In genomic region chr6:1515280-1515679, GRCh38 we compare ENCODE assay signal across 23 cellular contexts.
DNase-seq lines count a peak whose midpoint lies in the region; ATAC-seq, FAIRE-seq and TF ChIP-seq lines count a peak whose summit lies in the region.
"Had no signal": no experiment of that assay in that cellular context is flagged by ENCODE, and none has a peak within 500 bp of the region (broad histone marks: within the 10 kb centered on the region; RNA-seq: fewer than 3 reads in every experiment).

No MANE protein-coding gene starts in this region.

- ATAC-seq in sciatic nerve = no peak

- H3K4me3 ChIP-seq in LNCaP clone FGC (ENCODE audit: low read depth, low read length) = no peak overlapping the region
- H3K4me3 ChIP-seq: BLaER1, HAP-1, SK-N-MC had no signal

- TF ChIP-seq POLR2A in GM12892 (IDR thresholded peaks at IDR 0.05; ENCODE audit: low read depth, low read length) = no peak

- intact Hi-C loops in sciatic nerve (cut with DNase I) = no loop called here

- no peak for FAIRE-seq in GM12892 (lab: Jason Lieb, UNC)
- FAIRE-seq: A204.1, D721Med, G401.6 had no signal

- DNase-seq in LNCaP clone FGC (ENCODE audit: low read depth) (no peak), SK-N-DZ (ENCODE audit: low spot score) (peak; percentile 33), islet precursor cell (peak; percentile 31), NCI-H748 (lab: John Stamatoyannopoulos, UW; ENCODE audit: unreplicated experiment) (no peak), GM12892 (ENCODE audit: insufficient read length) (no peak), sciatic nerve (ENCODE audit: low spot score) (no peak)
- DNase-seq: CD4-positive, alpha-beta T cell; HFFc6; NCI-H1092; NCI-H1436; NCI-H187; NCI-H2107; NCI-H524; NCI-H82; SHP77 treated with DMSO at 0.1 percent for 48 hours; T-helper 2 cell had no signal

- H3K27ac ChIP-seq in C4-2B = no peak overlapping the region
- H3K27ac ChIP-seq: BLaER1, SK-N-MC had no signal

- TF ChIP-seq CTCF in C4-2B (conservative IDR thresholded peaks at IDR 0.05) (peak; percentile 40), LNCaP clone FGC (IDR thresholded peaks at IDR 0.05; ENCODE audit: control insufficient read depth, extremely low read depth, insufficient read depth) (peak; percentile 19; the same call in 1 of the 2 replicates)

Comparison
In these comparisons a context has a peak if more than half of its experiments do, and no peak if none do; other contexts are left out.
1. DNase-seq: peak in SK-N-DZ (single experiment) and islet precursor cell (single experiment); none in LNCaP clone FGC (single experiment), NCI-H748 (single experiment), GM12892 (single experiment) and sciatic nerve (single experiment).